Comparison of ENCODE assay signal across 8 cellular contexts in the genomic region with DNA sequence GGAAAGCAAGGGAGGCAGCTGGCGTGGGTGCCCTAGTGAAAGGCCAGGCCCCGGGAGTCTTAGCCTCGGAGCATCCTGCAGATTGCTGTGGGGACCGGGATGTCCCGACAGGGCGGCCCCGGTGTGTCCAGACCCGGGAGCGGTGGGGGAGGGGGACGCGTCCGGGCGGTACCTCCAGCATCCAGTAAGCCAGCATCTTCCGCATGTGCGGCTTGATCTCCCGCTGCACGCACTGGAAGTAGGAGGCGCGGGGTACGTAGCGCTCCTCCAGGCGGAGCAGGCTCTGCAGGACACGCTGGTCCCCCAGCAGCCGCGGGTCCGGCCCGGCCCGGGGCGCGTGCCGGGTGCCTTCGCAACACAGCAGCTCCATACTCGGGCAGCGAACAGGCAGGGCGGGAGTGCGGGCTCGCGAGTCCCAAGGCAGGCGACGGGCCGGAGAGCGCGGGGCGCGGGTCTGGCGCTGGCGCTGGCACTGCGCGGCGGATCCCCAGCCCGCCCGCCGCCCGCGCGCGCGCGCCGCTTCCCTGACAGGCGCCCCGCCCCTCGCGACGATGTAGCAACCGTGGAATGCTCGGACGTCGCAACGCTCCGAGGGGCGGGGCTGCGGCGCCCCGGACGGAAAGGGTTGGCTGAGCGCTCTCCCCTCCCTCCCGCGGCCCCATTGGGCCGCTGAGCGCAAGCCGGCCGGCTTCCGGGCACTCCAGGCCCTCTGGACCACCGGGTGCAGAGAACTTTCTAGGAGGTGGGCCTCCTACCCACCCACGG. TPM values are rescaled to one million over a fixed set of nuclear protein-coding genes. Genes with fewer than 3 reads are reported as not detected.
DNase-seq lines count a peak whose midpoint lies in the region; ATAC-seq and TF ChIP-seq lines count a peak whose summit lies in the region.

A gene (minus strand): TSS at position 529 of the 765 bp plus-strand sequence. CDS start 159 bp downstream, at position 370.

- H3K36me3 ChIP-seq in adipocyte (ENCODE audit: control insufficient read depth, insufficient read depth, low read length, severe bottlenecking) (peaks cover 12% of the 10 kb centered on the region), heart right ventricle (peaks cover 0 to 21% (median 0%) of the 10 kb centered on the region in 9 donors), prostate gland (no peaks in the 10 kb centered on the region)

- WGBS in heart right ventricle, 2 donors = 0% methylated on average over 46 to 86 of the region's 86 CpGs
- WGBS in prostate gland = under 1% methylated on average over 57 of the region's 86 CpGs

- no peaks in the 10 kb centered on the region for H3K27me3 ChIP-seq in adipocyte (replicated peaks; ENCODE audit: control insufficient read depth, insufficient read depth, low read length)
- no peaks in the 10 kb centered on the region for H3K27me3 ChIP-seq in heart right ventricle
- H3K27me3 ChIP-seq in prostate gland (replicated peaks; ENCODE audit: insufficient read depth) = no peaks in the 10 kb centered on the region

- peak; percentile 94 for DNase-seq in GM12865 (ENCODE audit: low read depth)
- DNase-seq in NCI-H1105 treated with DMSO at 0.1 percent for 48 hours (lab: John Stamatoyannopoulos, UW) = peak; percentile 91
- peak; percentile 82 for DNase-seq in SW480 (ENCODE audit: low spot score)
- DNase-seq in adipocyte (ENCODE audit: low read depth) = peak; percentile 98
- peak; percentile 93 to 95 for DNase-seq in heart right ventricle
- DNase-seq in prostate gland (ENCODE audit: low spot score) = peak; percentile 83
- DNase-seq in ureter (ENCODE audit: low spot score) = peak; percentile 89

- peak within 1 kb of the TSS; percentile 96 for H3K9ac ChIP-seq in adipocyte (ENCODE audit: low read length)

- intact Hi-C loops in heart right ventricle (cut with DNase I) = loop anchor here in 6 of 10 donors (2.0 to 5.0 kb wide), 3 partner anchors 101 to 154 kb away; a partner anchor contains a TSS
- intact Hi-C loops in prostate gland (cut with DNase I) = loop anchor here (5.0 kb wide), 1 partner anchor 101 kb away; no protein-coding TSS in a partner anchor

- peak; percentile 23 for TF ChIP-seq POLR2A in prostate gland (IDR thresholded peaks at IDR 0.05)

- H3K27ac ChIP-seq in heart right ventricle (peak within 1 kb of the TSS; percentile 38 to 94 (median 88)), prostate gland (peak within 1 kb of the TSS; percentile 66 to 77)

- no peaks in the 10 kb centered on the region for H3K9me3 ChIP-seq in adipocyte (ENCODE audit: control insufficient read depth, low read length)
- H3K9me3 ChIP-seq in heart right ventricle = no peaks in the 10 kb centered on the region
- no peaks in the 10 kb centered on the region for H3K9me3 ChIP-seq in prostate gland

- ATAC-seq in HG02642 (IDR thresholded peaks at IDR 0.05; ENCODE audit: poor library complexity, unreplicated experiment) (peak; percentile 91), heart right ventricle (peak; percentile 91 to 95 (median 93))

- H3K4me1 ChIP-seq in adipocyte (ENCODE audit: control insufficient read depth, insufficient read depth, low read length) = peaks cover 63% of the 10 kb centered on the region
- H3K4me1 ChIP-seq in heart right ventricle = peaks cover 26 to 60% (median 49%) of the 10 kb centered on the region in 9 donors
- peaks cover 10% of the 10 kb centered on the region for H3K4me1 ChIP-seq in prostate gland (replicated peaks)

- peak within 1 kb of the TSS; percentile 98 for H3K4me3 ChIP-seq in GM12865 (ENCODE audit: low read depth, low read length)
- H3K4me3 ChIP-seq in adipocyte (ENCODE audit: low read length) = peak within 1 kb of the TSS; percentile 97
- peak within 1 kb of the TSS; percentile 57 to 99 (median 92) for H3K4me3 ChIP-seq in heart right ventricle
- peak within 1 kb of the TSS; percentile 58 to 79 for H3K4me3 ChIP-seq in prostate gland

- TF ChIP-seq CTCF in GM12865 (IDR thresholded peaks at IDR 0.05; ENCODE audit: insufficient read depth, low read depth, low read length, missing control alignments) = no peak
- peak in 2 of 9 donors; percentile 7 to 9 for TF ChIP-seq CTCF in heart right ventricle (IDR thresholded peaks at IDR 0.05)
- no peak for TF ChIP-seq CTCF in prostate gland (IDR thresholded peaks at IDR 0.05)

RNA-seq across cellular contexts. Expression of the gene that starts here (rescaled TPM):
- total RNA-seq in heart right ventricle = 10 to 100 TPM; 29.6 to 51.8 (median 37.5) TPM
- 10 to 100 TPM; 55.5 to 77.3 TPM for polyA plus RNA-seq in heart right ventricle
- 100 to 1,000 TPM; 145 to 153 TPM for total RNA-seq in prostate gland
- 69.1 TPM for total RNA-seq in ureter

Comparison
In these comparisons a context has a peak if more than half of its experiments do, and no peak if none do; other contexts are left out.
1. Peak in every context shown above with its lines: DNase-seq, ATAC-seq, H3K4me3 ChIP-seq and H3K27ac ChIP-seq.